24 cellular contexts compared by ENCODE assay signal in genomic region chr16:974001-974601, GRCh38. TPM values are rescaled to one million over a fixed set of nuclear protein-coding genes. Genes with fewer than 3 reads are reported as not detected.
A peak's percentile ranks its signal among the peaks of the same experiment; 100 is the strongest.
DNase-seq lines count a peak whose midpoint lies in the region; ATAC-seq, FAIRE-seq and TF ChIP-seq lines count a peak whose summit lies in the region.
"Had no signal": no experiment of that assay in that cellular context is flagged by ENCODE, and none has a peak within 500 bp of the region (broad histone marks: within the 10 kb centered on the region; RNA-seq: fewer than 3 reads in every experiment).

No MANE protein-coding gene starts in this region.

- CTCF ChIA-PET in HepG2 (lab: Yijun Ruan, JAX; ENCODE audit: low intra/inter-chr PET ratio, low total read pairs), result no interaction called here

- ATAC-seq in HepG2, result no peak
- ATAC-seq: activated CD8-positive, alpha-beta T cell treated with anti-CD3 and anti-CD28 coated beads for 36 hours; activated T-cell treated with anti-CD3 and anti-CD28 coated beads, Interleukin-2, amount 50 U/mL, for 4 hours; GM23338; natural killer cell had no signal

- intact Hi-C loops in HepG2 (cut with micrococcal nuclease; ENCODE audit: unreplicated experiment), result loop anchor here (5.0 kb wide), 1 partner anchor 87 kb away; no protein-coding TSS in a partner anchor

- peaks cover 4% of the 10 kb centered on the region; the same call in 1 of the 2 replicates for H3K36me3 ChIP-seq in SJCRH30
- H3K36me3 ChIP-seq in HepG2 (replicated peaks in 1 of 2; ENCODE audit: control insufficient read depth in 1 of 2, insufficient read depth in 2 of 2, low read length in 2 of 2), result no peaks in the 10 kb centered on the region
- H3K36me3 ChIP-seq: prostate gland had no signal

- DNase-seq in DMS79 treated with DMSO at 0.1 percent for 48 hours (lab: John Stamatoyannopoulos, UW) (peak; percentile 20), SJCRH30 (peak; percentile 80 to 83), HepG2 (ENCODE audit: low spot score) (no peak), substantia nigra (lab: John Stamatoyannopoulos, UW) (peak in 24 of 49 donors; percentile 35 to 76 (median 54)), NCI-H82 (lab: John Stamatoyannopoulos, UW) (no peak), SKM-1 (lab: John Stamatoyannopoulos, UW; ENCODE audit: unreplicated experiment) (no peak)
- DNase-seq in activated CD4-positive, alpha-beta T cell treated with anti-CD3 and anti-CD28 coated beads for 4 hours, result no peak
- DNase-seq: activated CD4-positive, CD25-positive, alpha-beta regulatory T cell; activated CD8-positive, alpha-beta T cell treated with anti-CD3 and anti-CD28 coated beads for 36 hours; activated naive CD4-positive, alpha-beta T cell treated with anti-CD3 and anti-CD28 coated beads for 36 hours; activated T-cell treated with anti-CD3 and anti-CD28 coated beads, Interleukin-2, amount 50 U/mL, for 4 hours; CD8-positive, alpha-beta memory T cell; mesendoderm; natural killer cell; NCI-H1105 treated with DMSO at 0.1 percent for 48 hours; NCI-H526; OCI-M1; T-helper 9 cell had no signal

- no peaks in the 10 kb centered on the region for H3K79me2 ChIP-seq in HepG2 (ENCODE audit: insufficient read depth, low read length)

- no peak overlapping the region for H3K9ac ChIP-seq in HepG2 (ENCODE audit: insufficient read depth, low read depth, low read length)
- H3K9ac ChIP-seq: KMS-11 had no signal

- H2AFZ ChIP-seq in HepG2 (ENCODE audit: low read length), result no peak overlapping the region
- H2AFZ ChIP-seq: GM23338, hepatocyte had no signal

- no peak for TF ChIP-seq CTCF in HepG2 (CRISPR knock-in tag; IDR thresholded peaks at IDR 0.05)

- no peak for FAIRE-seq in HepG2 (lab: Jason Lieb, UNC)
- FAIRE-seq: colon, islet of Langerhans had no signal

- in situ Hi-C loops in HepG2 (cut with HindIII; ENCODE audit: extremely low pct_ligation_motif_present, low pct_unique_long_range_greater_than_20kb), result no loop called here

- POLR2A ChIA-PET in HepG2 (lab: Yijun Ruan, JAX), result no interaction called here

- H3K4me3 ChIP-seq in SJCRH30, result peak overlapping the region; percentile 1; the same call in 1 of the 2 replicates
- H3K4me3 ChIP-seq in HepG2 (replicated peaks in 1 of 3; ENCODE audit: insufficient read depth in 1 of 3, low read depth in 2 of 3, low read length in 3 of 3), result no peak overlapping the region
- H3K4me3 ChIP-seq: GM23338, hepatocyte, prostate gland had no signal

- TF ChIP-seq RAD21 in HepG2 (CRISPR knock-in tag; IDR thresholded peaks at IDR 0.05), result no peak

- WGBS in HepG2 (ENCODE audit: low lambda C conversion rate), result 36% methylated on average over 21 of the region's 21 CpGs

- no peak for TF ChIP-seq EP300 in HepG2 (IDR thresholded peaks at IDR 0.05; ENCODE audit: low read depth in 2 of 2, low read length in 2 of 2)
- no peak for TF ChIP-seq EP300 in HepG2 (CRISPR knock-in tag; IDR thresholded peaks at IDR 0.05; ENCODE audit: borderline replicate concordance)

- BruUV-seq in HepG2 (replicated peaks; lab: Mats Ljungman, UMichigan), result no TSS peak

- peak overlapping the region; percentile 9; the same call in 1 of the 2 replicates for H3K4me2 ChIP-seq in HepG2 (ENCODE audit: low read depth, low read length)
- H3K4me2 ChIP-seq: GM23338, hepatocyte, KMS-11 had no signal

- no peaks in the 10 kb centered on the region; the same call in 1 of the 2 replicates for H4K20me1 ChIP-seq in HepG2 (ENCODE audit: insufficient read depth, low read length)

- H3K9me3 ChIP-seq in SJCRH30 (replicated peaks), result no peaks in the 10 kb centered on the region
- no peaks in the 10 kb centered on the region for H3K9me3 ChIP-seq in HepG2 (ENCODE audit: low read length)
- H3K9me3 ChIP-seq: prostate gland had no signal

- H3K27ac ChIP-seq in SJCRH30 (peak overlapping the region; percentile 97), HepG2 (ENCODE audit: extremely low read length, insufficient read depth, low read length) (no peak overlapping the region), substantia nigra (ENCODE audit: low read depth, low read length, poor library complexity, severe bottlenecking) (peak overlapping the region; percentile 99)
- H3K27ac ChIP-seq: hepatocyte, KMS-11, prostate gland had no signal

- peaks cover 67% of the 10 kb centered on the region for H3K4me1 ChIP-seq in SJCRH30
- peaks cover 71% of the 10 kb centered on the region for H3K4me1 ChIP-seq in HepG2 (ENCODE audit: insufficient read depth, low read length)

- H3K27me3 ChIP-seq in SJCRH30, result no peaks in the 10 kb centered on the region
- H3K27me3 ChIP-seq in HepG2 (ENCODE audit: control insufficient read depth in 1 of 2, insufficient read depth in 2 of 2, low read length in 2 of 2), result peaks cover 12 to 55% of the 10 kb centered on the region in 2 experiments
- H3K27me3 ChIP-seq: hepatocyte had no signal

- TF ChIP-seq POLR2A in HepG2 (IDR thresholded peaks at IDR 0.05; ENCODE audit: insufficient read depth in 1 of 2, low read depth in 2 of 2, low read length in 2 of 2), result no peak

TF ChIP-seq in HepG2, 621 proteins besides CTCF, POLR2A, EP300 and RAD21 (continues in another document):
- TF ChIP-seq MAFG (CRISPR knock-in tag; IDR thresholded peaks at IDR 0.05), result no peak
- TF ChIP-seq SMARCC2 (IDR thresholded peaks at IDR 0.05), result no peak
- peak; percentile 24 for TF ChIP-seq AGO1 (IDR thresholded peaks at IDR 0.05; ENCODE audit: low read depth, low read length, poor library complexity, severe bottlenecking)

RNA-seq across cellular contexts. Expression of gene LMF1, which starts 3.3 kb away (rescaled TPM):
- 2.3 and 2.7 TPM in 2 replicates for total RNA-seq in SJCRH30 (2014; rRNA removed; shearing (Covaris generic))
- total RNA-seq in HepG2 (2016; rRNA removed; fragmentation: Illumina TruSeq; extraction: Trizol), result 2.3 and 6.8 TPM in 2 replicates
- total RNA-seq in HepG2 (2016; cell fraction: cytosol; rRNA removed; fragmentation: Illumina TruSeq; extraction: Trizol; ENCODE audit: low read depth), result 23.4 and 25.3 TPM in 2 replicates
- 1.7 and 5.9 TPM in 2 replicates for total RNA-seq in HepG2 (2016; cell fraction: insoluble cytoplasmic fraction; rRNA removed; fragmentation: Illumina TruSeq; extraction: Trizol)
- 6.7 and 7.2 TPM in 2 replicates for total RNA-seq in HepG2 (2016; cell fraction: membrane; rRNA removed; fragmentation: Illumina TruSeq; extraction: Trizol)
- 6.8 and 8.9 TPM in 2 replicates for total RNA-seq in HepG2 (2016; cell fraction: nucleus; rRNA removed; fragmentation: Illumina TruSeq; extraction: Trizol)
- 8.5 and 13.7 TPM in 2 replicates for polyA plus RNA-seq in HepG2 (2011; rRNA removed)
- 6.6 and 9.1 TPM in 2 replicates for polyA plus RNA-seq in HepG2 (2011; cell fraction: cytosol; rRNA removed)
- 21.9 and 22.4 TPM in 2 replicates for polyA plus RNA-seq in HepG2 (2011; cell fraction: nucleus; rRNA removed)
- polyA plus RNA-seq in HepG2 (2012), result 7.4 and 13.7 TPM in 2 replicates
- 1.2 and 1.4 TPM in 2 replicates for polyA plus RNA-seq in HepG2 (2016; cell fraction: cytosol; fragmentation: Illumina TruSeq; extraction: Trizol; ENCODE audit: low read depth)
- polyA plus RNA-seq in HepG2 (2016; cell fraction: insoluble cytoplasmic fraction; fragmentation: Illumina TruSeq; extraction: Trizol; ENCODE audit: low read depth), result 1.7 and 1.8 TPM in 2 replicates
- 1.1 and 1.4 TPM in 2 replicates for polyA plus RNA-seq in HepG2 (2016; cell fraction: membrane; fragmentation: Illumina TruSeq; extraction: Trizol; ENCODE audit: low read depth)
- 9.6 and 11.1 TPM in 2 replicates for polyA plus RNA-seq in HepG2 (2016; cell fraction: nucleus; fragmentation: Illumina TruSeq; extraction: Trizol; ENCODE audit: insufficient read depth, low read depth)
- 30.2 and 40.1 TPM in 2 replicates for polyA minus RNA-seq in HepG2 (2011; rRNA and poly(A)+ RNA removed; ENCODE audit: low replicate concordance)
- 10.7 and 15.0 TPM in 2 replicates for polyA minus RNA-seq in HepG2 (2011; cell fraction: cytosol; rRNA and poly(A)+ RNA removed)
- polyA minus RNA-seq in HepG2 (2011; cell fraction: nucleus; rRNA and poly(A)+ RNA removed), result 13.4 and 17.4 TPM in 2 replicates

RNA-seq across cellular contexts. Expression of gene SOX8, which starts 7.5 kb away (rescaled TPM):
- 141 and 144 TPM in 2 replicates for total RNA-seq in SJCRH30 (2014; rRNA removed; shearing (Covaris generic))
- 0.15 and 0.20 TPM in 2 replicates for total RNA-seq in HepG2 (2016; rRNA removed; fragmentation: Illumina TruSeq; extraction: Trizol)
- not detected in 2 replicates for total RNA-seq in HepG2 (2016; cell fraction: cytosol; rRNA removed; fragmentation: Illumina TruSeq; extraction: Trizol; ENCODE audit: low read depth)
- 0.21 and 0.28 TPM in 2 replicates for total RNA-seq in HepG2 (2016; cell fraction: insoluble cytoplasmic fraction; rRNA removed; fragmentation: Illumina TruSeq; extraction: Trizol)
- total RNA-seq in HepG2 (2016; cell fraction: membrane; rRNA removed; fragmentation: Illumina TruSeq; extraction: Trizol), result 0.19 and 0.31 TPM in 2 replicates
- 0.22 TPM in 1 of 2 replicates, not detected in the other for total RNA-seq in HepG2 (2016; cell fraction: nucleus; rRNA removed; fragmentation: Illumina TruSeq; extraction: Trizol)
- polyA plus RNA-seq in HepG2 (2011; rRNA removed), result 0.28 and 0.34 TPM in 2 replicates
- polyA plus RNA-seq in HepG2 (2011; cell fraction: cytosol; rRNA removed), result 0.32 and 0.42 TPM in 2 replicates
- polyA plus RNA-seq in HepG2 (2011; cell fraction: nucleus; rRNA removed), result 3.2 and 3.6 TPM in 2 replicates
- 0.25 and 0.61 TPM in 2 replicates for polyA plus RNA-seq in HepG2 (2012)
- polyA plus RNA-seq in HepG2 (2016; cell fraction: cytosol; fragmentation: Illumina TruSeq; extraction: Trizol; ENCODE audit: low read depth), result 0.06 and 0.08 TPM in 2 replicates
- 0.33 and 0.39 TPM in 2 replicates for polyA plus RNA-seq in HepG2 (2016; cell fraction: insoluble cytoplasmic fraction; fragmentation: Illumina TruSeq; extraction: Trizol; ENCODE audit: low read depth)
- 0.20 TPM in 1 of 2 replicates, not detected in the other for polyA plus RNA-seq in HepG2 (2016; cell fraction: membrane; fragmentation: Illumina TruSeq; extraction: Trizol; ENCODE audit: low read depth)
- polyA plus RNA-seq in HepG2 (2016; cell fraction: nucleus; fragmentation: Illumina TruSeq; extraction: Trizol; ENCODE audit: insufficient read depth, low read depth), result 0.55 and 0.61 TPM in 2 replicates
- polyA minus RNA-seq in HepG2 (2011; rRNA and poly(A)+ RNA removed; ENCODE audit: low replicate concordance), result 0.09 and 0.42 TPM in 2 replicates
- polyA minus RNA-seq in HepG2 (2011; cell fraction: cytosol; rRNA and poly(A)+ RNA removed), result 0.30 TPM in 1 of 2 replicates, not detected in the other
- 0.25 and 0.39 TPM in 2 replicates for polyA minus RNA-seq in HepG2 (2011; cell fraction: nucleus; rRNA and poly(A)+ RNA removed)
- total RNA-seq: natural killer cell had no signal

Comparison
In these comparisons a context has a peak if more than half of its experiments do, and no peak if none do; other contexts are left out.
1. DNase-seq: peak in DMS79 treated with DMSO at 0.1 percent for 48 hours (single experiment) and SJCRH30 (2 of 2); none in HepG2 (single experiment), NCI-H82 (single experiment), SKM-1 (single experiment) and activated CD4-positive, alpha-beta T cell treated with anti-CD3 and anti-CD28 coated beads for 4 hours (0 of 2).
2. RNA of gene SOX8, which starts 7.5 kb away (total RNA-seq): 141 to 144 TPM in SJCRH30; 0.15 to 0.31 TPM in HepG2; every median in the first group is over 100 times any median in the second.